Comparison of ENCODE assay signal across 26 cellular contexts in the genomic region with DNA sequence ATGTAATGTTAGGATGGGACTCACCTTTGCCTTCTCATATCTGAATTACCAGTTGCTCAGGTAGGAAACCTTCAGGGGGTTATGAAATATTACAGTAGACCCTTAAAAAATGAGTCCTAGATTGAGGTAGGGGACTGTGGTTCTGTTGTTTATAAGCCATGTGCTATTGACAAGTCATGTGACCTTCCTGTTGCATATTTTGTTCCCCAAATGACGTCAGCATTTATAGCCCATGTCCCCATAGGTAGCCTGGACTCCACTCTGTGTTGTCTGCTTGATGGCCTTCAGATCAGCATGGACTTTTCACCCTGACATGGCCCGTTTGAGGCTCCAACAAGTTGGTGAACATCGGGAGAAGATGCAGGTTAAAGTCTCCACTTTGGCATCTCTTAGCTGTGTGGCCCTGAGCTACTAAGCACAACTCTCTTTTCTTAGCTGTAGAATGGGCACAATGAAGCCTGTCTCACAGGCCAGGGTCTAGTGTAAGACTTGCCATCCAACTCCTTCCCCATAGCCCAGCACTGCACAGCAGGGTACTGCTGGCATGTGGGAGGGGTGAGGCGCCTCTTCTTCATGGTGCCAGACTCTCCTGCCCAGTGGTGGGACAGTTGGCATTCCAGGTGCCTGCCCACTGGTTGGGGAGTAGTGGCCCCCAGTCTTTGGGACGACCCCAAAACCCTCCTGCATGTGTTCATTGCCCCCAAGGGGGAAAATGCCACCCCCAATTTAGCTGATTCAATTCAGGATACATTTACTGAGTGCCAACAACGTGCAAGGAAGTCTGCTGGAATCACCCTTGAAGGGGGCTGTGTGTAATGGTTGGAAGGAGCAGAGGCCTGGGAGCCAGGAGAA. TPM values are rescaled to one million over a fixed set of nuclear protein-coding genes. Genes with fewer than 3 reads are reported as not detected.
"Had no signal": no experiment of that assay in that cellular context is flagged by ENCODE, and none has a peak within 500 bp of the region (broad histone marks: within the 10 kb centered on the region; RNA-seq: fewer than 3 reads in every experiment).

No MANE protein-coding gene starts in this region.

- H3K4me1 ChIP-seq: left ventricle myocardium inferior, neural progenitor cell, spleen, tibial nerve, uterus had no signal

- H2AFZ ChIP-seq: hepatocyte, neural progenitor cell had no signal

- DNase-seq: activated CD4-positive, alpha-beta T cell treated with anti-CD3 and anti-CD28 coated beads for 1 hour; activated CD4-positive, alpha-beta T cell treated with anti-CD3 and anti-CD28 coated beads, Interleukin-2, amount 50 U/mL, for 1 hour; activated CD8-positive, alpha-beta T cell treated with anti-CD3 and anti-CD28 coated beads, Interleukin-2, amount 10 ng/mL, durations not matched to agents 7 days and 5 days; activated naive CD4-positive, alpha-beta T cell treated with Interleukin-2 at 50 U/mL for 16 hours; activated naive CD8-positive, alpha-beta T cell treated with anti-CD3 and anti-CD28 coated beads for 36 hours; activated T-cell treated with anti-CD3 and anti-CD28 coated beads, Interleukin-2, amount 50 U/mL, for 48 hours; effector CD4-positive, alpha-beta T cell; foreskin melanocyte; immature natural killer cell; kidney glomerular epithelial cell; left ventricle myocardium inferior; naive thymus-derived CD4-positive, alpha-beta T cell; spleen; stimulated activated CD4-positive, alpha-beta T cell treated with anti-CD3 and anti-CD28 coated beads, Interleukin-4, amount 100 ng/mL, for 1 hour; stimulated activated naive CD4-positive, alpha-beta T cell treated with Interleukin-2 at 50 U/mL for 16 hours; T-helper 1 cell; T-helper 9 cell; uterus had no signal

- H3K27ac ChIP-seq: hepatocyte, left ventricle myocardium inferior, neural progenitor cell, prostate gland, spleen, tibial nerve, uterus had no signal

- H3K9me3 Mint-ChIP-seq: activated naive CD8-positive, alpha-beta T cell treated with anti-CD3 and anti-CD28 coated beads for 36 hours; immature natural killer cell; neural progenitor cell had no signal

- ATAC-seq: activated CD8-positive, alpha-beta T cell treated with anti-CD3 and anti-CD28 coated beads, Interleukin-2, amount 10 ng/mL, durations not matched to agents 7 days and 5 days; naive thymus-derived CD4-positive, alpha-beta T cell had no signal

- H3K4me3 Mint-ChIP-seq: activated CD8-positive, alpha-beta T cell treated with anti-CD3 and anti-CD28 coated beads, Interleukin-2, amount 10 ng/mL, durations not matched to agents 7 days and 5 days; activated naive CD8-positive, alpha-beta T cell treated with anti-CD3 and anti-CD28 coated beads for 36 hours; immature natural killer cell; naive thymus-derived CD4-positive, alpha-beta T cell; neural progenitor cell had no signal

- H3K27me3 ChIP-seq: breast epithelium, hepatocyte, neural progenitor cell, spleen, uterus had no signal

- H3K27ac Mint-ChIP-seq: activated CD8-positive, alpha-beta T cell treated with anti-CD3 and anti-CD28 coated beads, Interleukin-2, amount 10 ng/mL, durations not matched to agents 7 days and 5 days; activated naive CD8-positive, alpha-beta T cell treated with anti-CD3 and anti-CD28 coated beads for 36 hours; naive thymus-derived CD4-positive, alpha-beta T cell; neural progenitor cell had no signal

- H3K9ac ChIP-seq: neural progenitor cell had no signal

- H3K4me3 ChIP-seq: breast epithelium, hepatocyte, left ventricle myocardium inferior, neural progenitor cell, prostate gland, spleen, tibial nerve, uterus had no signal

- H3K4me1 Mint-ChIP-seq: activated naive CD8-positive, alpha-beta T cell treated with anti-CD3 and anti-CD28 coated beads for 36 hours; immature natural killer cell; naive thymus-derived CD4-positive, alpha-beta T cell; neural progenitor cell had no signal

- H3K9me3 ChIP-seq: breast epithelium, left ventricle myocardium inferior, prostate gland, spleen, uterus had no signal

- H3K36me3 ChIP-seq: breast epithelium, left ventricle myocardium inferior, neural progenitor cell, prostate gland, spleen, tibial nerve, uterus had no signal

- H3K4me2 ChIP-seq: hepatocyte, neural progenitor cell had no signal

- H3K36me3 Mint-ChIP-seq: activated naive CD8-positive, alpha-beta T cell treated with anti-CD3 and anti-CD28 coated beads for 36 hours; neural progenitor cell had no signal

RNA-seq across cellular contexts. Expression of a gene that starts 36.1 kb away (rescaled TPM):
- total RNA-seq: astrocyte, lung microvascular endothelial cell, osteoblast, tibial nerve had no signal
